In genomic region chr21:36708512-36709029, GRCh38 we compare ENCODE assay signal across 13 cellular contexts. TPM values are rescaled to one million over a fixed set of nuclear protein-coding genes. Genes with fewer than 3 reads are reported as not detected.
DNase-seq lines count a peak whose midpoint lies in the region; ATAC-seq and TF ChIP-seq lines count a peak whose summit lies in the region.
"Had no signal": no experiment of that assay in that cellular context is flagged by ENCODE, and none has a peak within 500 bp of the region (broad histone marks: within the 10 kb centered on the region; RNA-seq: fewer than 3 reads in every experiment).

No MANE protein-coding gene starts in this region.

- DNase-seq in left ventricle myocardium inferior (no peak), left ventricle myocardium superior (no peak), endodermal cell (no peak), neural progenitor cell (ENCODE audit: low spot score) (peak; percentile 41), substantia nigra (lab: John Stamatoyannopoulos, UW) (no peak), GM20000 (ENCODE audit: low spot score) (no peak)
- DNase-seq: left lung, NCI-H69 had no signal

- H3K4me3 ChIP-seq in left ventricle myocardium inferior = peak overlapping the region; percentile 44
- H3K4me3 ChIP-seq in endodermal cell (ENCODE audit: low read length) = no peak overlapping the region
- H3K4me3 ChIP-seq in neural progenitor cell = peak overlapping the region; percentile 27
- H3K4me3 ChIP-seq in gastroesophageal sphincter = peak overlapping the region in 1 of 2 donors; percentile 33
- H3K4me3 ChIP-seq: BLaER1, left lung had no signal

- ATAC-seq in left ventricle myocardium superior (no peak), HG03571 (IDR thresholded peaks at IDR 0.05; ENCODE audit: unreplicated experiment) (no peak), gastroesophageal sphincter (no peak)
- ATAC-seq: left lung had no signal

- H3K4me2 ChIP-seq in neural progenitor cell = peak overlapping the region; percentile 64
- H3K4me2 ChIP-seq: BLaER1 had no signal

- WGBS in endodermal cell (ENCODE audit: insufficient coverage in 1 of 2, insufficient read length in 1 of 2), 2 experiments = 2 to 5% methylated on average over 16 to 32 of the region's 32 CpGs
- WGBS in gastroesophageal sphincter (ENCODE audit: low coverage in 1 of 2), 2 donors = 1 to 10% methylated on average over 2 to 17 of the region's 32 CpGs

- no peaks in the 10 kb centered on the region for H3K36me3 Mint-ChIP-seq in endodermal cell (ENCODE audit: low read depth)
- no peaks in the 10 kb centered on the region for H3K36me3 Mint-ChIP-seq in neural progenitor cell

- H4K20me1 ChIP-seq in neural progenitor cell (ENCODE audit: low read depth) = peaks cover 68% of the 10 kb centered on the region

- TF ChIP-seq CTCF in left ventricle myocardium inferior (IDR thresholded peaks at IDR 0.05; ENCODE audit: borderline replicate concordance) (no peak), endodermal cell (conservative IDR thresholded peaks at IDR 0.05) (no peak), neural progenitor cell (IDR thresholded peaks at IDR 0.05) (no peak), GM20000 (IDR thresholded peaks at IDR 0.05; ENCODE audit: extremely low read depth, missing control alignments) (no peak), gastroesophageal sphincter (IDR thresholded peaks at IDR 0.05) (no peak)

- H3K4me1 ChIP-seq in left ventricle myocardium inferior (peaks cover 65% of the 10 kb centered on the region), endodermal cell (ENCODE audit: control insufficient read depth, insufficient read depth, low read length) (peaks cover 14% of the 10 kb centered on the region), neural progenitor cell (peaks cover 37% of the 10 kb centered on the region), gastroesophageal sphincter (peaks cover 0 to 66% (median 29%) of the 10 kb centered on the region in 3 donors)

- H3K27ac ChIP-seq in left ventricle myocardium inferior (replicated peaks) (no peak overlapping the region), endodermal cell (ENCODE audit: low read depth, low read length) (no peak overlapping the region), neural progenitor cell (no peak overlapping the region), substantia nigra (ENCODE audit: low read depth, low read length, poor library complexity, severe bottlenecking) (no peak overlapping the region), gastroesophageal sphincter (no peak overlapping the region)
- H3K27ac ChIP-seq: BLaER1, left lung, skin epidermis had no signal

- no peak for TF ChIP-seq EP300 in gastroesophageal sphincter (IDR thresholded peaks at IDR 0.05)

- intact Hi-C loops in left ventricle myocardium inferior (cut with micrococcal nuclease) (no loop called here), left ventricle myocardium superior (cut with micrococcal nuclease) (no loop called here)

- H3K4me1 Mint-ChIP-seq in endodermal cell (peaks cover 31% of the 10 kb centered on the region), neural progenitor cell (peaks cover 28% of the 10 kb centered on the region)

- H3K27ac Mint-ChIP-seq in endodermal cell = no peak overlapping the region
- no peak overlapping the region for H3K27ac Mint-ChIP-seq in neural progenitor cell

- TF ChIP-seq POLR2A in gastroesophageal sphincter (IDR thresholded peaks at IDR 0.05) = no peak

- H3K4me3 Mint-ChIP-seq in endodermal cell (peak overlapping the region; percentile 46), neural progenitor cell (peak overlapping the region; percentile 70)

- no peaks in the 10 kb centered on the region for H3K79me2 ChIP-seq in neural progenitor cell (ENCODE audit: low read depth)

- peaks cover 100% of the 10 kb centered on the region for H3K27me3 ChIP-seq in left ventricle myocardium inferior (ENCODE audit: low read depth)
- H3K27me3 ChIP-seq in endodermal cell (ENCODE audit: control insufficient read depth, insufficient read depth, low read length, poor library complexity, severe bottlenecking) = peaks cover 100% of the 10 kb centered on the region
- H3K27me3 ChIP-seq in neural progenitor cell = peaks cover 100% of the 10 kb centered on the region
- peaks cover 100% of the 10 kb centered on the region for H3K27me3 ChIP-seq in gastroesophageal sphincter

- H3K36me3 ChIP-seq in left ventricle myocardium inferior (no peaks in the 10 kb centered on the region), endodermal cell (ENCODE audit: control insufficient read depth, insufficient read depth, low read length) (no peaks in the 10 kb centered on the region), neural progenitor cell (no peaks in the 10 kb centered on the region), gastroesophageal sphincter (no peaks in the 10 kb centered on the region)
- H3K36me3 ChIP-seq: BLaER1, left lung had no signal

- peaks cover 16% of the 10 kb centered on the region for H3F3A ChIP-seq in neural progenitor cell (ENCODE audit: low read depth)

- peaks cover 100% of the 10 kb centered on the region for H3K27me3 Mint-ChIP-seq in endodermal cell (ENCODE audit: insufficient read depth)
- H3K27me3 Mint-ChIP-seq in neural progenitor cell (ENCODE audit: insufficient read depth, low read depth) = peaks cover 84% of the 10 kb centered on the region

- H3K9me3 Mint-ChIP-seq in endodermal cell = no peaks in the 10 kb centered on the region
- H3K9me3 Mint-ChIP-seq in neural progenitor cell = no peaks in the 10 kb centered on the region

- H3K9me3 ChIP-seq in left ventricle myocardium inferior (replicated peaks) = no peaks in the 10 kb centered on the region
- no peaks in the 10 kb centered on the region for H3K9me3 ChIP-seq in endodermal cell (ENCODE audit: control insufficient read depth, low read length)
- no peaks in the 10 kb centered on the region for H3K9me3 ChIP-seq in neural progenitor cell (ENCODE audit: low read depth)
- no peaks in the 10 kb centered on the region for H3K9me3 ChIP-seq in gastroesophageal sphincter
- H3K9me3 ChIP-seq: left lung had no signal

- H2AFZ ChIP-seq in neural progenitor cell (replicated peaks) = peak overlapping the region; percentile 37

- no peak overlapping the region for H3K9ac ChIP-seq in endodermal cell (ENCODE audit: extremely low read depth, low read length, poor library complexity, severe bottlenecking)
- no peak overlapping the region for H3K9ac ChIP-seq in neural progenitor cell
- H3K9ac ChIP-seq: BLaER1 had no signal

RNA-seq across cellular contexts. Expression of gene SIM2, which starts 9.7 kb away (rescaled TPM):
- total RNA-seq in left ventricle myocardium inferior = not detected
- not detected for total RNA-seq in left ventricle myocardium superior
- total RNA-seq in endodermal cell = not detected
- not detected for polyA plus RNA-seq in endodermal cell (2013, experiment 1 of 2)
- 0.04 TPM for polyA plus RNA-seq in endodermal cell (2013, experiment 2 of 2)
- not detected in 2 replicates for total RNA-seq in neural progenitor cell (ENCODE audit: low replicate concordance)
- total RNA-seq in gastroesophageal sphincter = 1 to 10 TPM in 1 of 4 donors, under 1 TPM in 1, not detected in 2; 0.47 to 2.3 TPM
- total RNA-seq: fibroblast of lung, left lung had no signal
